9 cellular contexts compared by ENCODE assay signal in the genomic region with DNA sequence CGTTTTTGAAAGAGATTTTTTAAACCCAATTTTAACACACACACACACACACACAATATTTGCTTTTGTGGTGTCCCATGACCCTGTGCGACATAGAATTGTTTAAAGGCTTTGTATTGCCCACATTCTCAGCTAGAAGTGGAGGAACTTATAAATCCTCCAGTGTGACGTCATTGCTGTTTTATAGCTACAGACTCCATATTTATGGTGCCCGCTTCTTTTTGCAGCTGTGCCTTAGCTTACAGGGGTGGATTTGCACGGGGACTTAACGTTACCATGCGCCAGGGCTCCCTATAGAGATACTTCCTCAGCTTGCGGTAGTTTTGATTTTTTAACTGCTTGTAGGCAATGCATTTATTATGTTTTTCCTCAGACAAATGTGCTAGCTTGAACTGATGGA.
"Had no signal": no experiment of that assay in that cellular context is flagged by ENCODE, and none has a peak within 500 bp of the region (broad histone marks: within the 10 kb centered on the region; RNA-seq: fewer than 3 reads in every experiment).

No MANE protein-coding gene starts in this region.

- H3K4me2 ChIP-seq: GM23338 had no signal

- DNase-seq: H9, HCEC 1CT, HFFc6, IMR-90 had no signal

- FAIRE-seq: H1, H54, K562 had no signal

- H3K27ac ChIP-seq: HL-60 had no signal

- H2AFZ ChIP-seq: GM23338 had no signal

- H3K4me3 ChIP-seq: GM23338, K562 had no signal

- ATAC-seq: GM23338, K562 had no signal
